In genomic region chr1:229298887-229299503, GRCh38 we compare ENCODE assay signal across 1 cellular context.
TF ChIP-seq lines count a peak whose summit lies in the region.

No MANE protein-coding gene starts in this region.

TF ChIP-seq in HepG2, 621 proteins besides CTCF, POLR2A, EP300 and RAD21 (continues in another document):
- TF ChIP-seq PRMT3 (CRISPR knock-in tag; IDR thresholded peaks at IDR 0.05; ENCODE audit: borderline replicate concordance, low read depth) = no peak
- TF ChIP-seq ZFX (CRISPR knock-in tag; IDR thresholded peaks at IDR 0.05; ENCODE audit: low read depth) = peak; percentile 63
- TF ChIP-seq GABPB1 (CRISPR knock-in tag; IDR thresholded peaks at IDR 0.05) = no peak
- no peak for TF ChIP-seq KMT2B (CRISPR knock-in tag; IDR thresholded peaks at IDR 0.05)
- TF ChIP-seq GTF2F1 (IDR thresholded peaks at IDR 0.05; ENCODE audit: low read length) = no peak
- no peak for TF ChIP-seq ZSCAN5A (CRISPR knock-in tag; IDR thresholded peaks at IDR 0.05; ENCODE audit: borderline replicate concordance)
- TF ChIP-seq MLX (CRISPR knock-in tag; IDR thresholded peaks at IDR 0.05) = peak; percentile 80
- TF ChIP-seq TCF12 (IDR thresholded peaks at IDR 0.05) = no peak
- no peak for TF ChIP-seq TCF12 (CRISPR knock-in tag; IDR thresholded peaks at IDR 0.05)
- peak; percentile 70 for TF ChIP-seq NR2F6 (IDR thresholded peaks at IDR 0.05)
- TF ChIP-seq NR2F6 (CRISPR knock-in tag; IDR thresholded peaks at IDR 0.05) = peak; percentile 84
- TF ChIP-seq ZNF234 (CRISPR knock-in tag; conservative IDR thresholded peaks at IDR 0.05) = no peak
- TF ChIP-seq PRPF4 (IDR thresholded peaks at IDR 0.05; ENCODE audit: low read depth, low read length, poor library complexity, severe bottlenecking) = no peak
- TF ChIP-seq ZNF710 (CRISPR knock-in tag; IDR thresholded peaks at IDR 0.05; ENCODE audit: borderline replicate concordance) = peak; percentile 99
- no peak for TF ChIP-seq ZNF704 (CRISPR knock-in tag; IDR thresholded peaks at IDR 0.05; ENCODE audit: borderline replicate concordance)
- no peak for TF ChIP-seq TP53 (CRISPR knock-in tag; conservative IDR thresholded peaks at IDR 0.05)
- TF ChIP-seq TRIM22 (IDR thresholded peaks at IDR 0.05) = no peak
- TF ChIP-seq ZNF772 (CRISPR knock-in tag; IDR thresholded peaks at IDR 0.05) = no peak
- TF ChIP-seq HIVEP1 (CRISPR knock-in tag; IDR thresholded peaks at IDR 0.05) = no peak
- peak; percentile 91 for TF ChIP-seq RFX3 (CRISPR knock-in tag; IDR thresholded peaks at IDR 0.05)
- no peak for TF ChIP-seq ZBTB20 (CRISPR knock-in tag; IDR thresholded peaks at IDR 0.05; ENCODE audit: borderline replicate concordance, low read depth)
- no peak for TF ChIP-seq NFAT5 (CRISPR knock-in tag; IDR thresholded peaks at IDR 0.05)
- no peak for TF ChIP-seq ZNF235 (CRISPR knock-in tag; IDR thresholded peaks at IDR 0.05; ENCODE audit: borderline replicate concordance)
- TF ChIP-seq ZKSCAN1 (IDR thresholded peaks at IDR 0.05; ENCODE audit: low read length) = no peak
- no peak for TF ChIP-seq BRD4 (CRISPR knock-in tag; IDR thresholded peaks at IDR 0.05)
- TF ChIP-seq ZNF800 (CRISPR knock-in tag; IDR thresholded peaks at IDR 0.05) = no peak
- TF ChIP-seq ZNF83 (CRISPR knock-in tag; IDR thresholded peaks at IDR 0.05; ENCODE audit: borderline replicate concordance) = no peak
- no peak for TF ChIP-seq E2F2 (CRISPR knock-in tag; IDR thresholded peaks at IDR 0.05; ENCODE audit: borderline replicate concordance)
- no peak for TF ChIP-seq ZNF672 (CRISPR knock-in tag; IDR thresholded peaks at IDR 0.05)
- no peak for TF ChIP-seq ZNF777 (CRISPR knock-in tag; IDR thresholded peaks at IDR 0.05)
- no peak for TF ChIP-seq CAMTA2 (CRISPR knock-in tag; IDR thresholded peaks at IDR 0.05; ENCODE audit: borderline replicate concordance)
- TF ChIP-seq ZNF326 (CRISPR knock-in tag; IDR thresholded peaks at IDR 0.05; ENCODE audit: borderline replicate concordance) = no peak
- TF ChIP-seq GATAD1 (CRISPR knock-in tag; IDR thresholded peaks at IDR 0.05) = peak; percentile 33; the same call in 1 of the 2 replicates
- peak; percentile 51; the same call in 1 of the 2 replicates for TF ChIP-seq YEATS2 (CRISPR knock-in tag; IDR thresholded peaks at IDR 0.05; ENCODE audit: borderline replicate concordance)
- TF ChIP-seq USF2 (IDR thresholded peaks at IDR 0.05; ENCODE audit: low read depth, low read length) = no peak
- no peak for TF ChIP-seq USF2 (CRISPR knock-in tag; IDR thresholded peaks at IDR 0.05; ENCODE audit: borderline replicate concordance)
- TF ChIP-seq ELF3 (CRISPR knock-in tag; IDR thresholded peaks at IDR 0.05) = peak; percentile 52; the same call in 1 of the 2 replicates
- no peak for TF ChIP-seq ZNF263 (CRISPR knock-in tag; IDR thresholded peaks at IDR 0.05)
- TF ChIP-seq ZNF7 (CRISPR knock-in tag; IDR thresholded peaks at IDR 0.05) = no peak
- no peak for TF ChIP-seq MEF2D (CRISPR knock-in tag; IDR thresholded peaks at IDR 0.05)
- peak; percentile 78 for TF ChIP-seq TGIF2 (CRISPR knock-in tag; IDR thresholded peaks at IDR 0.05)
- no peak for TF ChIP-seq ZNF354B (CRISPR knock-in tag; IDR thresholded peaks at IDR 0.05)
- no peak for TF ChIP-seq ZKSCAN8 (CRISPR knock-in tag; IDR thresholded peaks at IDR 0.05; ENCODE audit: borderline replicate concordance)
